In the genomic region with DNA sequence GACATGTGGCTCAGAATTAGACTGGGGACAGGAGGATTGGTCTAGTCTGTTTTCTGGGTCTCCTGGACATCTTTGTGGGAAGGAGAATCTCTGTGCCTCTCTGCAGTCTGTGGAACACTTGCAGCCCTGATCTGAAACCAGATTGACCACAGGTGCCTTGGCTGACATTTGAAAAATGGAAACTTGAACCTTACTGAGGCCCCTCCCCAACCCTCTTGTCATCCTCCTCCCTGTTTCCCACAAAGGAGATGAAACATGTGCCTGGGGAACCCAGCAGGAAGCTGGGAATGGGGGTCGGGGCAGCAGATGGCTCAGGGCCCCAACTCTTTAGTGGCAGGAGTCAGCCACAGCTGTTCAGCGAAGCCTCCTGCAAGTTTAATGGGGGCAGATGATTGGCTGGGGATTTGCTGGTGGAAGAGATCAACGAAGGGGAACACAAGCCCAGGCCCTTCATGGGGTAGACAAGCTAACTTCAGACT, we compare ENCODE assay signal across 11 cellular contexts. TPM values are rescaled to one million over a fixed set of nuclear protein-coding genes. Genes with fewer than 3 reads are reported as not detected.
DNase-seq lines count a peak whose midpoint lies in the region; ATAC-seq and TF ChIP-seq lines count a peak whose summit lies in the region.
"Had no signal": no experiment of that assay in that cellular context is flagged by ENCODE, and none has a peak within 500 bp of the region (broad histone marks: within the 10 kb centered on the region; RNA-seq: fewer than 3 reads in every experiment).

No MANE protein-coding gene starts in this region.

- H3K14ac ChIP-seq in neuronal stem cell (ENCODE audit: low read length) = no peak overlapping the region

- peak overlapping the region; percentile 50 for H2AFZ ChIP-seq in neuronal stem cell (ENCODE audit: low read length)

- H4K91ac ChIP-seq in neuronal stem cell (ENCODE audit: low read depth, low read length, poor library complexity) = no peak overlapping the region

- no peak overlapping the region for H2BK120ac ChIP-seq in neuronal stem cell (ENCODE audit: low read depth, low read length)

- H3K4ac ChIP-seq in neuronal stem cell (ENCODE audit: low read length) = no peak overlapping the region

- no peak for TF ChIP-seq POLR2A in ovary (IDR thresholded peaks at IDR 0.05)

- intact Hi-C loops in lower lobe of right lung (cut with DNase I) = no loop called here
- intact Hi-C loops in ovary (cut with DNase I) = no loop called here

- ATAC-seq in GM19351 (IDR thresholded peaks at IDR 0.05; ENCODE audit: unreplicated experiment) = peak; percentile 74
- ATAC-seq in HG02798 (IDR thresholded peaks at IDR 0.05; ENCODE audit: poor library complexity, unreplicated experiment) = peak; percentile 58
- ATAC-seq in lower lobe of right lung = no peak

- H2BK15ac ChIP-seq in neuronal stem cell (ENCODE audit: low read length) = no peak overlapping the region

- peaks cover 0 to 9% of the 10 kb centered on the region in 2 donors for H3K36me3 ChIP-seq in neuronal stem cell (replicated peaks in 1 of 2; ENCODE audit: control insufficient read depth in 2 of 2, insufficient read depth in 2 of 2, low read length in 2 of 2)
- H3K36me3 ChIP-seq in lower lobe of right lung = no peaks in the 10 kb centered on the region
- no peaks in the 10 kb centered on the region for H3K36me3 ChIP-seq in ovary

- H3K18ac ChIP-seq in neuronal stem cell (ENCODE audit: low read length) = no peak overlapping the region

- H2AK5ac ChIP-seq in neuronal stem cell (ENCODE audit: low read depth, low read length) = no peak overlapping the region

- WGBS in neuronal stem cell (ENCODE audit: extremely low coverage in 2 of 2, insufficient read length in 2 of 2, insufficient replicate concordance in 1 of 2), 2 donors = no CpG with 5 or more reads among the region's 3 CpGs
- WGBS in ovary, 3 donors = 64 to 77% (median 76%) methylated on average over 3 of the region's 3 CpGs

- TF ChIP-seq CTCF in lower lobe of right lung (IDR thresholded peaks at IDR 0.05) (no peak), ovary (IDR thresholded peaks at IDR 0.05) (no peak)

- no peak overlapping the region for H3K9ac ChIP-seq in neuronal stem cell (ENCODE audit: low read depth, low read length, poor library complexity)

- H3K4me1 ChIP-seq in neuronal stem cell (ENCODE audit: control insufficient read depth in 2 of 2, insufficient read depth in 1 of 2, low read depth in 1 of 2, low read length in 2 of 2) = peaks cover 4 to 6% of the 10 kb centered on the region in 2 donors
- no peaks in the 10 kb centered on the region for H3K4me1 ChIP-seq in lower lobe of right lung
- H3K4me1 ChIP-seq in ovary (ENCODE audit: insufficient read depth) = no peaks in the 10 kb centered on the region

- H2BK12ac ChIP-seq in neuronal stem cell (ENCODE audit: low read length) = no peak overlapping the region

- H3K4me3 ChIP-seq in neuronal stem cell (ENCODE audit: low read length in 2 of 2) = no peak overlapping the region
- H3K4me3 ChIP-seq in lower lobe of right lung = no peak overlapping the region
- no peak overlapping the region for H3K4me3 ChIP-seq in ovary

- H3K4me2 ChIP-seq in neuronal stem cell (ENCODE audit: insufficient read depth, low read length, poor library complexity, severe bottlenecking) = no peak overlapping the region

- H4K8ac ChIP-seq in neuronal stem cell (ENCODE audit: low read depth, low read length) = no peak overlapping the region

- H3K27ac ChIP-seq in neuronal stem cell (replicated peaks; ENCODE audit: low read length) (no peak overlapping the region), lower lobe of right lung (no peak overlapping the region), ovary (no peak overlapping the region)

- H2BK5ac ChIP-seq in neuronal stem cell (ENCODE audit: low read length) = no peak overlapping the region

- DNase-seq in NCI-H524 treated with DMSO at 0.1 percent for 48 hours (lab: John Stamatoyannopoulos, UW) = peak; percentile 84
- DNase-seq in neuronal stem cell (ENCODE audit: low spot score) = no peak
- DNase-seq in lower lobe of right lung = no peak
- no peak for DNase-seq in NCI-H526 treated with DMSO at 0.1 percent for 48 hours (lab: John Stamatoyannopoulos, UW)
- no peak for DNase-seq in ovary
- DNase-seq: activated naive CD8-positive, alpha-beta T cell treated with anti-CD3 and anti-CD28 coated beads, Interleukin-2, amount 10 ng/mL, durations not matched to agents 7 days and 5 days; CD8-positive, alpha-beta memory T cell; KG1; NCI-H2081 treated with DMSO at 0.1 percent for 48 hours had no signal

- H3K27me3 ChIP-seq in neuronal stem cell (ENCODE audit: control insufficient read depth in 3 of 3, insufficient read depth in 3 of 3, low read depth in 1 of 3, low read length in 3 of 3) = no peaks in the 10 kb centered on the region
- H3K27me3 ChIP-seq in lower lobe of right lung (ENCODE audit: low read depth) = no peaks in the 10 kb centered on the region
- no peaks in the 10 kb centered on the region for H3K27me3 ChIP-seq in ovary

- H3K79me1 ChIP-seq in neuronal stem cell (ENCODE audit: low read depth, low read length) = no peaks in the 10 kb centered on the region

- no peak for TF ChIP-seq EP300 in ovary (IDR thresholded peaks at IDR 0.05)

- H3K9me3 ChIP-seq in neuronal stem cell (replicated peaks in 1 of 2; ENCODE audit: control insufficient read depth in 2 of 2, insufficient read depth in 1 of 2, low read depth in 1 of 2, low read length in 2 of 2) (peaks cover 0 to 3% of the 10 kb centered on the region in 2 donors), lower lobe of right lung (no peaks in the 10 kb centered on the region), ovary (no peaks in the 10 kb centered on the region)

- no peak overlapping the region for H3K23ac ChIP-seq in neuronal stem cell (ENCODE audit: low read depth, low read length, poor library complexity)

RNA-seq across cellular contexts. Expression of gene VASH2, which starts 18.1 kb away (rescaled TPM):
- polyA plus RNA-seq in neuronal stem cell (2013, experiment 1 of 2) = 6.6 TPM
- polyA plus RNA-seq in neuronal stem cell (2013, experiment 2 of 2) = 6.6 TPM
- total RNA-seq in lower lobe of right lung (1.6 TPM), ovary (1 to 10 TPM in 3 of 7 donors, under 1 TPM in 4; 0.28 to 2.1 (median 0.83) TPM)
- 1 to 10 TPM in 1 of 2 donors, under 1 TPM in 1; 0.74 to 1.6 TPM for polyA plus RNA-seq in ovary
- polyA plus RNA-seq: CD8-positive, alpha-beta memory T cell had no signal

RNA-seq across cellular contexts. Expression of gene ANGEL2, which starts 47.2 kb away (rescaled TPM):
- polyA plus RNA-seq in neuronal stem cell (2013, experiment 1 of 2) = 22.9 TPM
- polyA plus RNA-seq in neuronal stem cell (2013, experiment 2 of 2) = 25.3 TPM
- 36.6 TPM for total RNA-seq in lower lobe of right lung
- 10 to 100 TPM; 29.9 to 51.3 (median 41.4) TPM for total RNA-seq in ovary
- polyA plus RNA-seq in ovary = 10 to 100 TPM; 18.3 to 19.1 TPM

Comparison
In these comparisons a context has a peak if more than half of its experiments do, and no peak if none do; other contexts are left out.
1. ATAC-seq: peak in GM19351 (single experiment) and HG02798 (single experiment); none in lower lobe of right lung (0 of 2).